In the genomic region with DNA sequence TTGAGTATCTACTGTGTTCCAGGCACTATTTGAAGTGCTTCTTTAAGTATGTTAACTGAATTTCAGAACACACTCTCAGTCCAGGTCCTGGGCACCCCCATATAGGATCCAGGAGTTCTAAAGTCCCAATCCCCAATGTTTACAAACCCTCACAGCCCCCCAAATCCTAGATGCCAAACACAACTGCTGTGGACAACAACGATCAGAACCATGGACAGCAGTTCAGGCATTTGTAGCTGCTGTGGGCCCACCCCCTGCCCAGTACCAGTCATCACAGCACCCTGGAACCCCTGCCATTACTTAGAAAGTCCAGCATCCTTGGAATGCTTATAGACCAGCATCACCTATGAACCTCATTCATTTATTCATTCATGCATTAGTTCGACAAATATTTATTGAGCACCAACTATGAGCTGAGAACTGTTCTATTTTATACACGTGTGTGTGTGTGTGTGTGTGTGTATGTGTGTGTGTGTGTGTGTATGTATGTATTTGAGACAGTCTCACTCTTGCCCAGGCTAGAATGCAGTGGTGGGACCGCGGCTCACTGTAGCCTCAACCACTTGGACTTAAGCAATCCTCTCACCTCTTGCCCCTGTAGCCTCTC, we compare ENCODE assay signal across 12 cellular contexts. TPM values are rescaled to one million over a fixed set of nuclear protein-coding genes. Genes with fewer than 3 reads are reported as not detected.
DNase-seq lines count a peak whose midpoint lies in the region; ATAC-seq and TF ChIP-seq lines count a peak whose summit lies in the region.
"Had no signal": no experiment of that assay in that cellular context is flagged by ENCODE, and none has a peak within 500 bp of the region (broad histone marks: within the 10 kb centered on the region; RNA-seq: fewer than 3 reads in every experiment).

No MANE protein-coding gene starts in this region.

- intact Hi-C loops in natural killer cell (cut with micrococcal nuclease) = no loop called here
- intact Hi-C loops in activated T-helper 2 cell treated with anti-CD3 and anti-CD28 coated beads, Interferon-gamma antibody, Interleukin-2, Interleukin-4, amounts not matched to agents 10 μg/mL and 5 μg/mL and 100 μg/mL, durations not matched to agents 14 hours and 24 hours and 36 hours (cut with micrococcal nuclease) = no loop called here

- no peak overlapping the region for H3K4me3 ChIP-seq in fibroblast of mammary gland (ENCODE audit: control insufficient read depth, low read depth, low read length)
- H3K4me3 ChIP-seq: tibial artery had no signal

- no peaks in the 10 kb centered on the region for H3K36me3 Mint-ChIP-seq in natural killer cell
- H3K36me3 Mint-ChIP-seq in natural killer cell treated with Interleukin-12 subunit alpha and Interleukin-12 subunit beta and Interleukin-15 and Interleukin-18, amount 100 ng/mL, for 72 hours = no peaks in the 10 kb centered on the region
- H3K36me3 Mint-ChIP-seq in activated T-helper 2 cell treated with anti-CD3 and anti-CD28 coated beads, Interferon-gamma antibody, Interleukin-2, Interleukin-4, amounts not matched to agents 10 μg/mL and 5 μg/mL and 100 μg/mL, durations not matched to agents 14 hours and 24 hours and 36 hours (ENCODE audit: low read depth) = no peaks in the 10 kb centered on the region

- ATAC-seq in natural killer cell (peak in 2 of 3 donors; percentile 46 to 63), HG03045 (IDR thresholded peaks at IDR 0.05; ENCODE audit: unreplicated experiment) (no peak), GM21619 (IDR thresholded peaks at IDR 0.05; ENCODE audit: unreplicated experiment) (no peak)
- ATAC-seq in natural killer cell treated with Interleukin-12 subunit alpha and Interleukin-12 subunit beta and Interleukin-15 and Interleukin-18, amount 100 ng/mL, for 72 hours = no peak
- ATAC-seq: Right ventricle myocardium inferior had no signal

- TF ChIP-seq CTCF in natural killer cell (IDR thresholded peaks at IDR 0.05) (no peak), fibroblast of mammary gland (conservative IDR thresholded peaks at IDR 0.05; ENCODE audit: control insufficient read depth, insufficient read depth, low read depth, low read length) (no peak)

- DNase-seq in natural killer cell (no peak), RKO (ENCODE audit: low spot score) (peak; percentile 57), fibroblast of mammary gland (ENCODE audit: low read depth) (peak; percentile 22), NCI-H748 (lab: John Stamatoyannopoulos, UW; ENCODE audit: unreplicated experiment) (no peak)
- no peak for DNase-seq in natural killer cell treated with Interleukin-12 subunit alpha and Interleukin-12 subunit beta and Interleukin-15 and Interleukin-18, amount 100 ng/mL, for 72 hours (ENCODE audit: low spot score)
- DNase-seq in activated T-helper 2 cell treated with anti-CD3 and anti-CD28 coated beads, Interferon-gamma antibody, Interleukin-2, Interleukin-4, amounts not matched to agents 10 μg/mL and 5 μg/mL and 100 μg/mL, durations not matched to agents 14 hours and 24 hours and 36 hours (ENCODE audit: low spot score) = no peak
- DNase-seq: activated naive CD4-positive, alpha-beta T cell; GDM1; tibial artery had no signal

- H3K9me3 Mint-ChIP-seq in natural killer cell = no peaks in the 10 kb centered on the region
- no peaks in the 10 kb centered on the region for H3K9me3 Mint-ChIP-seq in natural killer cell treated with Interleukin-12 subunit alpha and Interleukin-12 subunit beta and Interleukin-15 and Interleukin-18, amount 100 ng/mL, for 72 hours
- H3K9me3 Mint-ChIP-seq in activated T-helper 2 cell treated with anti-CD3 and anti-CD28 coated beads, Interferon-gamma antibody, Interleukin-2, Interleukin-4, amounts not matched to agents 10 μg/mL and 5 μg/mL and 100 μg/mL, durations not matched to agents 14 hours and 24 hours and 36 hours = no peaks in the 10 kb centered on the region

- H3K4me3 Mint-ChIP-seq in natural killer cell = no peak overlapping the region
- no peak overlapping the region for H3K4me3 Mint-ChIP-seq in natural killer cell treated with Interleukin-12 subunit alpha and Interleukin-12 subunit beta and Interleukin-15 and Interleukin-18, amount 100 ng/mL, for 72 hours
- no peak overlapping the region for H3K4me3 Mint-ChIP-seq in activated T-helper 2 cell treated with anti-CD3 and anti-CD28 coated beads, Interferon-gamma antibody, Interleukin-2, Interleukin-4, amounts not matched to agents 10 μg/mL and 5 μg/mL and 100 μg/mL, durations not matched to agents 14 hours and 24 hours and 36 hours (ENCODE audit: low read depth)

- no peaks in the 10 kb centered on the region for H3K4me1 Mint-ChIP-seq in natural killer cell
- peaks cover 0 to 2% of the 10 kb centered on the region in 2 donors for H3K4me1 Mint-ChIP-seq in natural killer cell treated with Interleukin-12 subunit alpha and Interleukin-12 subunit beta and Interleukin-15 and Interleukin-18, amount 100 ng/mL, for 72 hours (ENCODE audit: low read depth in 2 of 2)
- no peaks in the 10 kb centered on the region for H3K4me1 Mint-ChIP-seq in activated T-helper 2 cell treated with anti-CD3 and anti-CD28 coated beads, Interferon-gamma antibody, Interleukin-2, Interleukin-4, amounts not matched to agents 10 μg/mL and 5 μg/mL and 100 μg/mL, durations not matched to agents 14 hours and 24 hours and 36 hours (ENCODE audit: low read depth)

- H3K27me3 Mint-ChIP-seq in natural killer cell (ENCODE audit: low read depth in 2 of 2) = peaks cover 12 to 20% of the 10 kb centered on the region in 2 donors
- peaks cover 2 to 15% of the 10 kb centered on the region in 2 donors for H3K27me3 Mint-ChIP-seq in natural killer cell treated with Interleukin-12 subunit alpha and Interleukin-12 subunit beta and Interleukin-15 and Interleukin-18, amount 100 ng/mL, for 72 hours
- H3K27me3 Mint-ChIP-seq in activated T-helper 2 cell treated with anti-CD3 and anti-CD28 coated beads, Interferon-gamma antibody, Interleukin-2, Interleukin-4, amounts not matched to agents 10 μg/mL and 5 μg/mL and 100 μg/mL, durations not matched to agents 14 hours and 24 hours and 36 hours (ENCODE audit: low read depth) = peaks cover 2% of the 10 kb centered on the region

- H3K27ac Mint-ChIP-seq in natural killer cell = no peak overlapping the region
- no peak overlapping the region for H3K27ac Mint-ChIP-seq in natural killer cell treated with Interleukin-12 subunit alpha and Interleukin-12 subunit beta and Interleukin-15 and Interleukin-18, amount 100 ng/mL, for 72 hours
- H3K27ac Mint-ChIP-seq in activated T-helper 2 cell treated with anti-CD3 and anti-CD28 coated beads, Interferon-gamma antibody, Interleukin-2, Interleukin-4, amounts not matched to agents 10 μg/mL and 5 μg/mL and 100 μg/mL, durations not matched to agents 14 hours and 24 hours and 36 hours = no peak overlapping the region

RNA-seq across cellular contexts. Expression of a gene that starts 19.3 kb away (rescaled TPM):
- total RNA-seq in natural killer cell = 10 to 100 TPM in 2 of 3 donors, 1 to 10 TPM in 1; 9.2 to 12.1 (median 10.5) TPM
- 10 to 100 TPM; 17.6 to 21.4 TPM for total RNA-seq in natural killer cell treated with Interleukin-12 subunit alpha and Interleukin-12 subunit beta and Interleukin-15 and Interleukin-18, amount 100 ng/mL, for 72 hours
- total RNA-seq in activated T-helper 2 cell treated with anti-CD3 and anti-CD28 coated beads, Interferon-gamma antibody, Interleukin-2, Interleukin-4, amounts not matched to agents 10 μg/mL and 5 μg/mL and 100 μg/mL, durations not matched to agents 14 hours and 24 hours and 36 hours = 20.0 and 20.8 TPM in 2 replicates

RNA-seq across cellular contexts. Expression of a gene that starts 32.9 kb away (rescaled TPM):
- total RNA-seq in natural killer cell = 1 to 10 TPM in 2 of 3 donors, under 1 TPM in 1; 0.41 to 2.6 (median 1.5) TPM
- total RNA-seq in natural killer cell treated with Interleukin-12 subunit alpha and Interleukin-12 subunit beta and Interleukin-15 and Interleukin-18, amount 100 ng/mL, for 72 hours = 1 to 10 TPM; 3.0 to 4.5 TPM
- 1.9 and 2.6 TPM in 2 replicates for total RNA-seq in activated T-helper 2 cell treated with anti-CD3 and anti-CD28 coated beads, Interferon-gamma antibody, Interleukin-2, Interleukin-4, amounts not matched to agents 10 μg/mL and 5 μg/mL and 100 μg/mL, durations not matched to agents 14 hours and 24 hours and 36 hours

RNA-seq across cellular contexts. Expression of a gene that starts 38.3 kb away (rescaled TPM):
- 10 to 100 TPM; 39.0 to 57.3 (median 48.1) TPM for total RNA-seq in natural killer cell
- total RNA-seq in natural killer cell treated with Interleukin-12 subunit alpha and Interleukin-12 subunit beta and Interleukin-15 and Interleukin-18, amount 100 ng/mL, for 72 hours = 10 to 100 TPM; 64.5 to 68.1 TPM
- 49.9 and 54.3 TPM in 2 replicates for total RNA-seq in activated T-helper 2 cell treated with anti-CD3 and anti-CD28 coated beads, Interferon-gamma antibody, Interleukin-2, Interleukin-4, amounts not matched to agents 10 μg/mL and 5 μg/mL and 100 μg/mL, durations not matched to agents 14 hours and 24 hours and 36 hours

RNA-seq across cellular contexts. Expression of a gene that starts 39.5 kb away (rescaled TPM):
- 1 to 10 TPM; 2.6 to 9.3 (median 3.2) TPM for total RNA-seq in natural killer cell
- 10 to 100 TPM in 1 of 2 donors, 1 to 10 TPM in 1; 4.6 to 10.6 TPM for total RNA-seq in natural killer cell treated with Interleukin-12 subunit alpha and Interleukin-12 subunit beta and Interleukin-15 and Interleukin-18, amount 100 ng/mL, for 72 hours
- total RNA-seq in activated T-helper 2 cell treated with anti-CD3 and anti-CD28 coated beads, Interferon-gamma antibody, Interleukin-2, Interleukin-4, amounts not matched to agents 10 μg/mL and 5 μg/mL and 100 μg/mL, durations not matched to agents 14 hours and 24 hours and 36 hours = 10.7 and 10.8 TPM in 2 replicates

RNA-seq across cellular contexts. Expression of a gene that starts 57.0 kb away (rescaled TPM):
- total RNA-seq in natural killer cell = 1 to 10 TPM in 2 of 3 donors, under 1 TPM in 1; 0.33 to 2.1 (median 1.3) TPM
- under 1 TPM; 0.76 to 0.78 TPM for total RNA-seq in natural killer cell treated with Interleukin-12 subunit alpha and Interleukin-12 subunit beta and Interleukin-15 and Interleukin-18, amount 100 ng/mL, for 72 hours
- 1.9 and 2.4 TPM in 2 replicates for total RNA-seq in activated T-helper 2 cell treated with anti-CD3 and anti-CD28 coated beads, Interferon-gamma antibody, Interleukin-2, Interleukin-4, amounts not matched to agents 10 μg/mL and 5 μg/mL and 100 μg/mL, durations not matched to agents 14 hours and 24 hours and 36 hours

Comparison
In these comparisons a context has a peak if more than half of its experiments do, and no peak if none do; other contexts are left out.
1. ATAC-seq: peak in natural killer cell (2 of 3); none in natural killer cell treated with Interleukin-12 subunit alpha and Interleukin-12 subunit beta and Interleukin-15 and Interleukin-18, amount 100 ng/mL, for 72 hours (0 of 2), HG03045 (single experiment) and GM21619 (single experiment).
2. DNase-seq: peak in RKO (single experiment) and fibroblast of mammary gland (single experiment); none in natural killer cell (single experiment), natural killer cell treated with Interleukin-12 subunit alpha and Interleukin-12 subunit beta and Interleukin-15 and Interleukin-18, amount 100 ng/mL, for 72 hours (single experiment), activated T-helper 2 cell treated with anti-CD3 and anti-CD28 coated beads, Interferon-gamma antibody, Interleukin-2, Interleukin-4, amounts not matched to agents 10 μg/mL and 5 μg/mL and 100 μg/mL, durations not matched to agents 14 hours and 24 hours and 36 hours (single experiment) and NCI-H748 (single experiment).